Comparison of ENCODE assay signal across 8 cellular contexts in genomic region chr4:48215977-48216376, GRCh38. TPM values are rescaled to one million over a fixed set of nuclear protein-coding genes. Genes with fewer than 3 reads are reported as not detected.
"Had no signal": no experiment of that assay in that cellular context is flagged by ENCODE, and none has a peak within 500 bp of the region (broad histone marks: within the 10 kb centered on the region; RNA-seq: fewer than 3 reads in every experiment).

No MANE protein-coding gene starts in this region.

- H3K9me3 ChIP-seq: HAP-1 had no signal

- H2AFZ ChIP-seq: GM23248 had no signal

- DNase-seq: GM23248, GOT3, H7, IMR-90, KBM-7 had no signal

- H3K36me3 ChIP-seq: HAP-1 had no signal

- H3K4me1 ChIP-seq: HAP-1 had no signal

- H3K9ac ChIP-seq: GM23248, KMS-11 had no signal

- H3K4me3 ChIP-seq: GM23248, HAP-1 had no signal

- ATAC-seq: HCT116 had no signal

- H3K27ac ChIP-seq: GM23248, KMS-11 had no signal

- H3K4me2 ChIP-seq: KMS-11 had no signal

RNA-seq across cellular contexts. Expression of gene TEC, which starts 53.7 kb away (rescaled TPM):
- total RNA-seq: GM23248 had no signal
- polyA plus RNA-seq: GM23248 had no signal
